Comparison of ENCODE assay signal across 1 cellular context in genomic region chr22:19063581-19064353, GRCh38.
A peak's percentile ranks its signal among the peaks of the same experiment; 100 is the strongest.
TF ChIP-seq lines count a peak whose summit lies in the region.

No MANE protein-coding gene starts in this region.

TF ChIP-seq in liver, 16 proteins besides CTCF, POLR2A, EP300 and RAD21 (continued from another document):
- TF ChIP-seq REST (IDR thresholded peaks at IDR 0.05), result no peak
- no peak for TF ChIP-seq SP1 (IDR thresholded peaks at IDR 0.05)
- no peak for TF ChIP-seq YY1 (IDR thresholded peaks at IDR 0.05)
- TF ChIP-seq JUND (IDR thresholded peaks at IDR 0.05), result no peak
- TF ChIP-seq HNF4G (IDR thresholded peaks at IDR 0.05), result peak; percentile 39
- TF ChIP-seq RXRA (IDR thresholded peaks at IDR 0.05), result peak in 1 of 2 donors; percentile 28
- TF ChIP-seq GABPA (IDR thresholded peaks at IDR 0.05 in 1 of 2, conservative IDR thresholded peaks at IDR 0.05 in 1 of 2), result no peak
- TF ChIP-seq HNF4A (conservative IDR thresholded peaks at IDR 0.05), result peak; percentile 64 to 73
- no peak for TF ChIP-seq ZBTB33 (IDR thresholded peaks at IDR 0.05)
- no peak for TF ChIP-seq FOXA1 (IDR thresholded peaks at IDR 0.05)
- TF ChIP-seq ATF3 (IDR thresholded peaks at IDR 0.05), result no peak
- no peak for TF ChIP-seq FOXA2 (IDR thresholded peaks at IDR 0.05)
- no peak for TF ChIP-seq NR2F2 (IDR thresholded peaks at IDR 0.05)
- no peak for TF ChIP-seq MAX (IDR thresholded peaks at IDR 0.05)
- TF ChIP-seq TAF1 (conservative IDR thresholded peaks at IDR 0.05), result no peak
